Comparison of ENCODE assay signal across 17 cellular contexts in the genomic region with DNA sequence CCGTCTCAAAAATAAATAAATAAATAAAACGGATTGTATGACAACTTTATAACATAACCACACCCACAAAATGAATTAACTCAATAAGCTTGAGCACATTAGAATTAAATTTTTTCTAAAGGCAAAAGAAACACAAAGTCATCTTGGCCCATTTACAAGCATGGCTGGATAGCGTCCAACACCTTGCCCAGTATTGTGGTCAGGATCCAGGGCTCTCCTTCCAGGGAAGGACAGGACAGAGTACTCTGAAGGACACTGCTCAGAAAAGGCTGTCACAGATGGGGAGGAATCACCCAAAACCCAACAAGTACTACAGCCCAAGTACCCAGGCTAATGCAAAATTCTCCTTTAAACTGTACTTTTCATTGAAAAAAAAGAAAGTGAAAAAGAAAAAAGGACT. TPM values are rescaled to one million over a fixed set of nuclear protein-coding genes. Genes with fewer than 3 reads are reported as not detected.
DNase-seq lines count a peak whose midpoint lies in the region; ATAC-seq and TF ChIP-seq lines count a peak whose summit lies in the region.
"Had no signal": no experiment of that assay in that cellular context is flagged by ENCODE, and none has a peak within 500 bp of the region (broad histone marks: within the 10 kb centered on the region; RNA-seq: fewer than 3 reads in every experiment).

No MANE protein-coding gene starts in this region.

- no peaks in the 10 kb centered on the region for H3K4me1 Mint-ChIP-seq in activated T-helper 17 cell treated with anti-CD3 and anti-CD28 coated beads, Interleukin-2, amount 50 U/mL, for 72 hours

- H3K27me3 Mint-ChIP-seq in activated T-helper 17 cell treated with anti-CD3 and anti-CD28 coated beads, Interleukin-2, amount 50 U/mL, for 72 hours, result no peaks in the 10 kb centered on the region
- H3K27me3 Mint-ChIP-seq: CD4-positive, alpha-beta memory T cell had no signal

- H3K27ac Mint-ChIP-seq in activated T-helper 17 cell treated with anti-CD3 and anti-CD28 coated beads, Interleukin-2, amount 50 U/mL, for 72 hours, result no peak overlapping the region

- no peak overlapping the region for H3K4me3 Mint-ChIP-seq in activated T-helper 17 cell treated with anti-CD3 and anti-CD28 coated beads, Interleukin-2, amount 50 U/mL, for 72 hours
- H3K4me3 Mint-ChIP-seq: CD4-positive, alpha-beta memory T cell had no signal

- no peaks in the 10 kb centered on the region for H3K9me3 Mint-ChIP-seq in activated T-helper 17 cell treated with anti-CD3 and anti-CD28 coated beads, Interleukin-2, amount 50 U/mL, for 72 hours
- H3K9me3 Mint-ChIP-seq: CD4-positive, alpha-beta memory T cell had no signal

- TF ChIP-seq CTCF in fibroblast of pulmonary artery (IDR thresholded peaks at IDR 0.05; ENCODE audit: low read length, missing control alignments), result no peak

- H3K4me3 ChIP-seq in fibroblast of pulmonary artery (replicated peaks; ENCODE audit: low read depth, low read length), result no peak overlapping the region
- H3K4me3 ChIP-seq: SK-N-MC had no signal

- peak; percentile 41 for ATAC-seq in Right ventricle myocardium superior (ENCODE audit: poor library complexity)
- ATAC-seq in Right ventricle myocardium inferior, result no peak
- ATAC-seq in GM19452 (IDR thresholded peaks at IDR 0.05; ENCODE audit: unreplicated experiment), result no peak
- ATAC-seq in activated T-helper 17 cell treated with anti-CD3 and anti-CD28 coated beads, Interleukin-2, amount 50 U/mL, for 72 hours (replicated peaks), result no peak

- intact Hi-C loops in Right ventricle myocardium superior (cut with DNase I), result no loop called here
- intact Hi-C loops in Right ventricle myocardium inferior (cut with DNase I), result no loop called here

- peaks cover 97% of the 10 kb centered on the region for H3K36me3 Mint-ChIP-seq in activated T-helper 17 cell treated with anti-CD3 and anti-CD28 coated beads, Interleukin-2, amount 50 U/mL, for 72 hours (ENCODE audit: low read depth)

- no peak for DNase-seq in Right ventricle myocardium superior
- no peak for DNase-seq in Right ventricle myocardium inferior (ENCODE audit: missing footprints)
- peak; percentile 17 for DNase-seq in amniotic epithelial cell (ENCODE audit: low read depth)
- DNase-seq in fibroblast of pulmonary artery (ENCODE audit: low read depth), result peak; percentile 25
- no peak for DNase-seq in iPS-NIHi7 (ENCODE audit: extremely low spot score)
- DNase-seq in NOMO-1 treated with dmso at 0.1 percent for 144 hours (lab: John Stamatoyannopoulos, UW; ENCODE audit: unreplicated experiment), result no peak
- DNase-seq: 8988T; CD4-positive, alpha-beta memory T cell; DMS153; GF-D8; NCI-H1105 treated with DMSO at 0.1 percent for 48 hours; NCI-H1694; NCI-H510A; NCI-H774 had no signal

RNA-seq across cellular contexts. Expression of gene SUGP2, which starts 27.1 kb away (rescaled TPM):
- total RNA-seq in Right ventricle myocardium superior (58.8 TPM), Right ventricle myocardium inferior (68.5 TPM)
- total RNA-seq in activated T-helper 17 cell treated with anti-CD3 and anti-CD28 coated beads, Interleukin-2, amount 50 U/mL, for 72 hours, result 100 to 1,000 TPM; 120 to 128 TPM

RNA-seq across cellular contexts. Expression of gene ARMC6, which starts 27.2 kb away (rescaled TPM):
- total RNA-seq in Right ventricle myocardium superior, result 15.1 TPM
- total RNA-seq in Right ventricle myocardium inferior, result 13.6 TPM
- total RNA-seq in activated T-helper 17 cell treated with anti-CD3 and anti-CD28 coated beads, Interleukin-2, amount 50 U/mL, for 72 hours, result 10 to 100 TPM; 19.6 to 44.4 TPM

RNA-seq across cellular contexts. Expression of gene SLC25A42, which starts 57.6 kb away (rescaled TPM):
- total RNA-seq in Right ventricle myocardium superior (27.2 TPM), Right ventricle myocardium inferior (30.9 TPM)
- 10 to 100 TPM; 14.1 to 18.5 TPM for total RNA-seq in activated T-helper 17 cell treated with anti-CD3 and anti-CD28 coated beads, Interleukin-2, amount 50 U/mL, for 72 hours

Comparison
In these comparisons a context has a peak if more than half of its experiments do, and no peak if none do; other contexts are left out.
1. DNase-seq: peak in amniotic epithelial cell (single experiment) and fibroblast of pulmonary artery (single experiment); none in Right ventricle myocardium superior (single experiment), Right ventricle myocardium inferior (single experiment), iPS-NIHi7 (single experiment) and NOMO-1 treated with dmso at 0.1 percent for 144 hours (single experiment).